ENCODE assay signal across 12 cellular contexts in the genomic region with DNA sequence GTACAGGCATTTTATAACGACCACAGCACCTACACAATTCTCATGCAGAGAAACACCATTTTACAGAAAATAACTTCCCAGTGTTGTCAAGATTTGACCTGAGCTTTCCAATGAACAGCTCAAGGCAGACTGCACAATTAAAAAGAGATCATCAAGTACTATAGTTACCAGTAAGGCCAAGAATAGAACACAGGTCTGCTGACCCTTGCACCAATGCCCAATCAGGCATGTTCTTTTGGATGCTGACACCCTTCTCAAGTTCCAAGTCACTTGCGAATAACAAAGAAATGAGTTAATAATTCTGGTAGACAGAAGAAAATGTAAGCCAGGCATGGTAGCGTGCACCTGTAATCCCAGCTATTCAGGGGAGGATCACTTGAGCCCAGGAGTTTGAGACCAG.
DNase-seq lines count a peak whose midpoint lies in the region; ATAC-seq and TF ChIP-seq lines count a peak whose summit lies in the region.
"Had no signal": no experiment of that assay in that cellular context is flagged by ENCODE, and none has a peak within 500 bp of the region (broad histone marks: within the 10 kb centered on the region; RNA-seq: fewer than 3 reads in every experiment).

No MANE protein-coding gene starts in this region.

- H3K27ac ChIP-seq in AG04450 (ENCODE audit: low read depth, low read length) = no peak overlapping the region
- H3K27ac ChIP-seq in prostate gland = peak overlapping the region; percentile 93 to 98
- H3K27ac ChIP-seq: RWPE1 had no signal

- CTCF ChIA-PET in AG04450 (lab: Charles Lee) = interaction anchor here (2.8 kb wide), 1 partner anchor 10 kb away, joined by 12 read pairs; no protein-coding TSS in a partner anchor

- TF ChIP-seq CTCF in AG04450 (IDR thresholded peaks at IDR 0.05; ENCODE audit: low read depth, low read length) (no peak), WI38 (IDR thresholded peaks at IDR 0.05; ENCODE audit: low read depth, low read length) (no peak), prostate gland (IDR thresholded peaks at IDR 0.05) (no peak)

- H3K36me3 ChIP-seq in prostate gland = no peaks in the 10 kb centered on the region

- H3K4me1 ChIP-seq in prostate gland (replicated peaks) = peaks cover 24% of the 10 kb centered on the region

- peak; percentile 48 for ATAC-seq in left ventricle myocardium superior
- ATAC-seq: activated T-helper 17 cell treated with anti-CD3 and anti-CD28 coated beads, Interleukin-2, amount 50 U/mL, for 72 hours had no signal

- H3K27me3 ChIP-seq in AG04450 (ENCODE audit: control insufficient read depth, insufficient read depth, low read length) = no peaks in the 10 kb centered on the region
- no peaks in the 10 kb centered on the region for H3K27me3 ChIP-seq in prostate gland (replicated peaks; ENCODE audit: insufficient read depth)

- POLR2A ChIA-PET in AG04450 (lab: Yijun Ruan, JAX) = no interaction called here

- 49% methylated on average over 3 of the region's 3 CpGs for WGBS in prostate gland

- intact Hi-C loops in left ventricle myocardium superior (cut with micrococcal nuclease) (no loop called here), prostate gland (cut with DNase I) (loop anchor here (5.0 kb wide), 2 partner anchors 37 to 58 kb away; no protein-coding TSS in a partner anchor)

- H3K9me3 ChIP-seq in AG04450 (ENCODE audit: control insufficient read depth, insufficient read depth, low read length) = no peaks in the 10 kb centered on the region; the same call in 1 of the 2 replicates
- no peaks in the 10 kb centered on the region for H3K9me3 ChIP-seq in prostate gland

- no peak for TF ChIP-seq POLR2A in prostate gland (IDR thresholded peaks at IDR 0.05)

- H3K4me3 ChIP-seq in AG04450 (ENCODE audit: low read depth, low read length) = peak overlapping the region; percentile 77
- H3K4me3 ChIP-seq in WI38 (ENCODE audit: low read depth, low read length) = peak overlapping the region; percentile 86
- H3K4me3 ChIP-seq in prostate gland = peak overlapping the region; percentile 79 to 84

- DNase-seq in AG04450 (ENCODE audit: low read depth, low spot score) = no peak
- DNase-seq in left ventricle myocardium superior = no peak
- DNase-seq in prostate gland (ENCODE audit: low spot score) = no peak
- DNase-seq in NCI-H2081 (lab: John Stamatoyannopoulos, UW) = no peak
- no peak for DNase-seq in A172 (ENCODE audit: low spot score)
- DNase-seq in stimulated activated naive CD4-positive, alpha-beta T cell treated with Interleukin-2 at 50 U/mL for 16 hours (lab: John Stamatoyannopoulos, UW) = no peak
- no peak for DNase-seq in COLO668 (lab: John Stamatoyannopoulos, UW; ENCODE audit: unreplicated experiment)
- DNase-seq: AML-193, nucleus accumbens had no signal
